ENCODE assay signal across 8 cellular contexts in genomic region chr18:57803119-57803969, GRCh38. TPM values are rescaled to one million over a fixed set of nuclear protein-coding genes. Genes with fewer than 3 reads are reported as not detected.
DNase-seq lines count a peak whose midpoint lies in the region; ATAC-seq, FAIRE-seq and TF ChIP-seq lines count a peak whose summit lies in the region.

ATP8B1 (minus strand) TSS chr18:57803315; CDS start chr18:57731807, 71,508 bp downstream.

- H3K79me1 ChIP-seq in H1 (ENCODE audit: low read depth, low read length): no peaks in the 10 kb centered on the region

- peaks cover 22% of the 10 kb centered on the region for H3K23me2 ChIP-seq in H1 (ENCODE audit: low read depth, low read length)

- H3K27ac ChIP-seq in H1 (ENCODE audit: low read depth, low read length) (no peak within 1 kb of the TSS), lower lobe of right lung (peak within 1 kb of the TSS; percentile 86), thymus (ENCODE audit: low read depth) (peak within 1 kb of the TSS; percentile 77)

- peak within 1 kb of the TSS; percentile 88; the same call in 1 of the 2 replicates for H3K18ac ChIP-seq in H1 (ENCODE audit: extremely low read depth, low read length)

- peak within 1 kb of the TSS; percentile 51; the same call in 1 of the 2 replicates for H3K4me3 ChIP-seq in GM08714 (ENCODE audit: low read length)
- H3K4me3 ChIP-seq in NT2/D1 (ENCODE audit: insufficient read length, low read depth): peak within 1 kb of the TSS; percentile 46
- H3K4me3 ChIP-seq in H1 (ENCODE audit: extremely low read depth in 1 of 4, insufficient read depth in 2 of 4, low read depth in 3 of 4, low read length in 4 of 4): peak within 1 kb of the TSS; percentile 62 to 78 (median 70)
- peak within 1 kb of the TSS; percentile 72 for H3K4me3 ChIP-seq in lower lobe of right lung
- H3K4me3 ChIP-seq in thymus (ENCODE audit: low read length): peak within 1 kb of the TSS; percentile 44

- H3K36me3 ChIP-seq in NT2/D1 (ENCODE audit: insufficient read depth, insufficient read length, low read length): no peaks in the 10 kb centered on the region
- no peaks in the 10 kb centered on the region for H3K36me3 ChIP-seq in H1 (ENCODE audit: control insufficient read depth in 2 of 4, insufficient read depth in 4 of 4, low read length in 3 of 4)
- H3K36me3 ChIP-seq in lower lobe of right lung: no peaks in the 10 kb centered on the region
- H3K36me3 ChIP-seq in thymus (ENCODE audit: control insufficient read depth, insufficient read depth): no peaks in the 10 kb centered on the region

- no peak for TF ChIP-seq RAD21 in H1 (IDR thresholded peaks at IDR 0.05 in 1 of 2, conservative IDR thresholded peaks at IDR 0.05 in 1 of 2; ENCODE audit: low read depth in 2 of 2, low read length in 2 of 2)

- H3K79me2 ChIP-seq in H1 (ENCODE audit: control insufficient read depth in 1 of 2, insufficient read depth in 2 of 2, low read length in 2 of 2): no peaks in the 10 kb centered on the region

- no peak within 1 kb of the TSS for H2BK20ac ChIP-seq in H1 (ENCODE audit: low read length)

- H4K5ac ChIP-seq in H1 (ENCODE audit: insufficient read length, low read depth, low read length): peak within 1 kb of the TSS; percentile 4

- H3K4me2 ChIP-seq in H1 (ENCODE audit: insufficient read depth in 1 of 2, low read depth in 2 of 2, low read length in 2 of 2): peak within 1 kb of the TSS; percentile 90

- ATAC-seq in HG02678 (IDR thresholded peaks at IDR 0.05; ENCODE audit: unreplicated experiment): peak; percentile 68
- peak; percentile 96 for ATAC-seq in lower lobe of right lung

- peak within 1 kb of the TSS; percentile 71 for H4K8ac ChIP-seq in H1 (ENCODE audit: extremely low read depth, insufficient read depth, low read length)

- no peak within 1 kb of the TSS for H2BK120ac ChIP-seq in H1 (replicated peaks; ENCODE audit: low read depth, low read length)

- DNase-seq in NT2/D1 (ENCODE audit: low read depth, low spot score) (no peak), H1 (ENCODE audit: low read depth in 1 of 2, low spot score in 2 of 2) (peak; percentile 56 to 95), lower lobe of right lung (peak; percentile 96), NCI-H187 (lab: John Stamatoyannopoulos, UW) (no peak), GDM1 (lab: John Stamatoyannopoulos, UW) (no peak)

- peak within 1 kb of the TSS; percentile 86 for H2AFZ ChIP-seq in H1 (ENCODE audit: low read length)

- H4K20me1 ChIP-seq in H1 (replicated peaks in 1 of 2; ENCODE audit: control insufficient read depth in 1 of 2, insufficient read depth in 2 of 2, low read length in 2 of 2): no peaks in the 10 kb centered on the region

- H2BK12ac ChIP-seq in H1 (ENCODE audit: low read depth, low read length): peak within 1 kb of the TSS; percentile 90

- CTCF ChIA-PET in H1 (lab: Charles Lee; ENCODE audit: partially characterized antibody): no interaction called here

- H3K9me3 ChIP-seq in NT2/D1 (ENCODE audit: insufficient read depth, low read length) (no peaks in the 10 kb centered on the region), H1 (ENCODE audit: insufficient read depth in 2 of 2, low read depth in 1 of 2, low read length in 1 of 2) (no peaks in the 10 kb centered on the region), lower lobe of right lung (no peaks in the 10 kb centered on the region), thymus (ENCODE audit: control insufficient read depth) (peaks cover 1% of the 10 kb centered on the region)

- H4K91ac ChIP-seq in H1 (replicated peaks; ENCODE audit: insufficient read length, low read length): peak within 1 kb of the TSS; percentile 91

- no peak within 1 kb of the TSS for H3K23ac ChIP-seq in H1 (ENCODE audit: insufficient read length)

- peak within 1 kb of the TSS; percentile 67 for H3K9ac ChIP-seq in NT2/D1 (ENCODE audit: insufficient read length, low read depth)
- H3K9ac ChIP-seq in H1 (replicated peaks in 1 of 4; ENCODE audit: extremely low read depth in 1 of 4, low read depth in 3 of 4, low read length in 3 of 4): peak within 1 kb of the TSS; percentile 35 to 62 (median 57)

- no peak within 1 kb of the TSS for H2AK5ac ChIP-seq in H1 (ENCODE audit: low read depth, low read length)

- 0 out of 3 replicates have a peak, but pooled peaks of 1 of the 2 experiments have one; percentile 14 for TF ChIP-seq EP300 in H1 (IDR thresholded peaks at IDR 0.05; ENCODE audit: borderline replicate concordance in 1 of 2, low read depth in 2 of 2, low read length in 2 of 2)

- no peak within 1 kb of the TSS; the same call in 1 of the 2 replicates for H2BK5ac ChIP-seq in H1 (ENCODE audit: low read depth, low read length)

- H3K27me3 ChIP-seq in NT2/D1 (ENCODE audit: insufficient read depth, insufficient read length): peaks cover 70% of the 10 kb centered on the region
- H3K27me3 ChIP-seq in H1 (replicated peaks in 1 of 4; ENCODE audit: control insufficient read depth in 3 of 4, extremely low read depth in 1 of 4, insufficient read depth in 3 of 4, low read length in 3 of 4): peaks cover 11 to 48% (median 35%) of the 10 kb centered on the region in 4 experiments
- peaks cover 15% of the 10 kb centered on the region for H3K27me3 ChIP-seq in lower lobe of right lung (ENCODE audit: low read depth)
- H3K27me3 ChIP-seq in thymus (ENCODE audit: control insufficient read depth, insufficient read depth): peaks cover 42% of the 10 kb centered on the region

- H3K4ac ChIP-seq in H1 (replicated peaks; ENCODE audit: insufficient read length, low read depth, low read length): no peak within 1 kb of the TSS

- H3K56ac ChIP-seq in H1 (replicated peaks; ENCODE audit: insufficient read length, low read depth, low read length): no peak within 1 kb of the TSS

- POLR2A ChIA-PET in H1 (lab: Charles Lee; ENCODE audit: partially characterized antibody): interaction anchor here (0.7 to 1.2 kb wide), 3 partner anchors 13 to 182 kb away, joined by 3 read pairs; partner anchors contain the start of gene NARS1

- intact Hi-C loops in lower lobe of right lung (cut with DNase I): no loop called here

- no peak for FAIRE-seq in H1 (lab: Jason Lieb, UNC)

- H3K4me1 ChIP-seq in NT2/D1 (ENCODE audit: insufficient read depth, insufficient read length) (peaks cover 2% of the 10 kb centered on the region), H1 (replicated peaks in 1 of 4; ENCODE audit: control insufficient read depth in 3 of 4, insufficient read depth in 4 of 4, low read length in 3 of 4) (peaks cover 2 to 12% (median 6%) of the 10 kb centered on the region in 4 experiments; a peak in 6 of 7 replicates), lower lobe of right lung (peaks cover 16% of the 10 kb centered on the region), thymus (ENCODE audit: control insufficient read depth, insufficient read depth, low read length) (peaks cover 7% of the 10 kb centered on the region)

- TF ChIP-seq POLR2A in H1 (IDR thresholded peaks at IDR 0.05; ENCODE audit: control extremely low read depth in 1 of 2, low read depth in 2 of 2, low read length in 2 of 2): no peak; a peak in 1 of 3 replicates

- TF ChIP-seq CTCF in H1 (IDR thresholded peaks at IDR 0.05; ENCODE audit: control extremely low read depth in 1 of 3, insufficient read depth in 1 of 3, low read depth in 1 of 3, low read length in 3 of 3) (no peak), lower lobe of right lung (IDR thresholded peaks at IDR 0.05) (no peak)

- WGBS in H1 (ENCODE audit: extremely low coverage in 1 of 2, insufficient coverage in 1 of 2, insufficient read length in 1 of 2, insufficient replicate concordance in 2 of 2, low coverage in 1 of 2, low lambda C conversion rate in 2 of 2, missing lambda C conversion rate in 1 of 2), 2 experiments: 2% methylated on average over 40 of the region's 73 CpGs; no CpG with 5 or more reads in 1 of the 2 experiments
- WGBS in thymus: 3% methylated on average over 73 of the region's 73 CpGs

- no peak within 1 kb of the TSS for H3K14ac ChIP-seq in H1 (ENCODE audit: insufficient read length)

- H2BK15ac ChIP-seq in H1 (ENCODE audit: low read length): peak within 1 kb of the TSS; percentile 53

TF ChIP-seq in H1, 55 proteins besides CTCF, POLR2A, EP300 and RAD21 (continues in another document):
- TF ChIP-seq, protein P1, sequence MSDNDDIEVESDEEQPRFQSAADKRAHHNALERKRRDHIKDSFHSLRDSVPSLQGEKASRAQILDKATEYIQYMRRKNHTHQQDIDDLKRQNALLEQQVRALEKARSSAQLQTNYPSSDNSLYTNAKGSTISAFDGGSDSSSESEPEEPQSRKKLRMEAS (IDR thresholded peaks at IDR 0.05): peak; percentile 69
- TF ChIP-seq RFX5 (IDR thresholded peaks at IDR 0.05; ENCODE audit: borderline replicate concordance, low read depth, low read length): no peak

RNA-seq across cellular contexts. Expression of gene ATP8B1, which starts in this region (rescaled TPM):
- 3.1 and 4.6 TPM in 2 replicates for total RNA-seq in H1 (2021; fragmentation: NEBNext Ultra II Directional; extraction: Animal tissue kit (Norgen Biotek cat#: 25700))
- polyA plus RNA-seq in H1 (2011; rRNA removed) (1.1 TPM in 2 replicates), thymus (4.3 TPM)
- 1.2 TPM for polyA plus RNA-seq in H1 (2011; cell fraction: cytosol; rRNA removed)
- polyA plus RNA-seq in H1 (2011; cell fraction: nucleus; rRNA removed): 0.98 TPM
- polyA plus RNA-seq in H1 (2012, experiment 1 of 2): 1.2 to 2.2 TPM (median 1.6 TPM) in 4 replicates
- polyA plus RNA-seq in H1 (2012, experiment 2 of 2): 0.33 TPM
- polyA plus RNA-seq in H1 (2013, experiment 1 of 2): 2.4 TPM
- 3.0 TPM for polyA plus RNA-seq in H1 (2013, experiment 2 of 2)
- 4.9 and 7.4 TPM in 2 replicates for polyA minus RNA-seq in H1 (2011; rRNA and poly(A)+ RNA removed)
- 1.9 TPM for polyA minus RNA-seq in H1 (2011; cell fraction: cytosol; rRNA and poly(A)+ RNA removed)
- polyA minus RNA-seq in H1 (2011; cell fraction: nucleus; rRNA and poly(A)+ RNA removed): 2.3 TPM
- total RNA-seq in lower lobe of right lung: 27.2 TPM

Comparison
In these comparisons a context has a peak if more than half of its experiments do, and no peak if none do; other contexts are left out.
1. DNase-seq: peak in H1 (2 of 2) and lower lobe of right lung (single experiment); none in NT2/D1 (single experiment), NCI-H187 (0 of 2) and GDM1 (single experiment).
2. Peak in every context shown above with its lines, with median percentiles within 50 percentile points of each other: H3K4me3 ChIP-seq.